In genomic region chr17:11006530-11006929, GRCh38 we compare ENCODE assay signal across 4 cellular contexts.
"Had no signal": no experiment of that assay in that cellular context is flagged by ENCODE, and none has a peak within 500 bp of the region (broad histone marks: within the 10 kb centered on the region; RNA-seq: fewer than 3 reads in every experiment).

No MANE protein-coding gene starts in this region.

- ATAC-seq: HepG2, K562 had no signal

- DNase-seq: IMR-90, KBM-7 had no signal

- H3K4me3 ChIP-seq: K562 had no signal
